ENCODE assay signal across 1 cellular context in genomic region chr11:119168471-119169271, GRCh38.
A peak's percentile ranks its signal among the peaks of the same experiment; 100 is the strongest.
TF ChIP-seq lines count a peak whose summit lies in the region.

Gene NLRX1 (plus strand): TSS chr11:119168725. CDS start chr11:119171404, 2,679 bp downstream.

TF ChIP-seq in HepG2, 621 proteins besides CTCF, POLR2A, EP300 and RAD21 (continued from another document and continues in another):
- TF ChIP-seq MAZ (IDR thresholded peaks at IDR 0.05; ENCODE audit: borderline replicate concordance, low read depth, low read length) (peak; percentile 30; the same call in 1 of the 2 replicates), MAZ (CRISPR knock-in tag; IDR thresholded peaks at IDR 0.05; ENCODE audit: low read depth) (peak; percentile 77), ISL2 (CRISPR knock-in tag; IDR thresholded peaks at IDR 0.05) (peak; percentile 3; the same call in 1 of the 2 replicates), PHF20 (CRISPR knock-in tag; IDR thresholded peaks at IDR 0.05) (peak; percentile 43; the same call in 1 of the 2 replicates), ZNF746 (CRISPR knock-in tag; IDR thresholded peaks at IDR 0.05) (0 out of 2 replicates have a peak, but pooled peaks have one; percentile 21), POGZ (CRISPR knock-in tag; IDR thresholded peaks at IDR 0.05) (peak; percentile 62; the same call in 1 of the 2 replicates), HNF4A (CRISPR knock-in tag; IDR thresholded peaks at IDR 0.05) (peak; percentile 14; the same call in 1 of the 2 replicates), ZNF331 (CRISPR knock-in tag; IDR thresholded peaks at IDR 0.05) (0 out of 2 replicates have a peak, but pooled peaks have one; percentile 11), HOXD1 (CRISPR knock-in tag; IDR thresholded peaks at IDR 0.05) (0 out of 2 replicates have a peak, but pooled peaks have one; percentile 30), ATF7 (IDR thresholded peaks at IDR 0.05) (peak; percentile 53; the same call in 1 of the 2 replicates), ATF7 (CRISPR knock-in tag; IDR thresholded peaks at IDR 0.05) (no peak), CBX1 (IDR thresholded peaks at IDR 0.05; ENCODE audit: low read depth) (peak; percentile 87), SYNCRIP (IDR thresholded peaks at IDR 0.05; ENCODE audit: insufficient read depth, low read depth, low read length) (no peak), ZMYM4 (CRISPR knock-in tag; IDR thresholded peaks at IDR 0.05) (peak; percentile 54), RARA (CRISPR knock-in tag; IDR thresholded peaks at IDR 0.05) (peak; percentile 42), ZNF264 (CRISPR knock-in tag; IDR thresholded peaks at IDR 0.05) (peak; percentile 58; the same call in 1 of the 2 replicates), ZHX1 (CRISPR knock-in tag; IDR thresholded peaks at IDR 0.05; ENCODE audit: low read depth) (0 out of 2 replicates have a peak, but pooled peaks have one; percentile 50), ZNF446 (CRISPR knock-in tag; IDR thresholded peaks at IDR 0.05) (peak; percentile 79; the same call in 1 of the 2 replicates), ATF6 (CRISPR knock-in tag; conservative IDR thresholded peaks at IDR 0.05) (peak; percentile 62; the same call in 1 of the 2 replicates), E2F1 (CRISPR knock-in tag; IDR thresholded peaks at IDR 0.05) (no peak; the same call in 1 of the 2 replicates), NFIC (IDR thresholded peaks at IDR 0.05; ENCODE audit: low read length) (no peak), MYC (CRISPR knock-in tag; IDR thresholded peaks at IDR 0.05; ENCODE audit: borderline replicate concordance) (peak; percentile 73), ZNF3 (CRISPR knock-in tag; IDR thresholded peaks at IDR 0.05) (peak; percentile 78; the same call in 1 of the 2 replicates), GLI4 (CRISPR knock-in tag; IDR thresholded peaks at IDR 0.05; ENCODE audit: borderline replicate concordance) (peak; percentile 53), ZNF570 (CRISPR knock-in tag; IDR thresholded peaks at IDR 0.05; ENCODE audit: borderline replicate concordance) (no peak), CAMTA2 (CRISPR knock-in tag; IDR thresholded peaks at IDR 0.05; ENCODE audit: borderline replicate concordance) (peak; percentile 57; the same call in 1 of the 2 replicates), TCF12 (IDR thresholded peaks at IDR 0.05) (no peak), TCF12 (CRISPR knock-in tag; IDR thresholded peaks at IDR 0.05) (0 out of 2 replicates have a peak, but pooled peaks have one; percentile 43), XRCC5 (optimal IDR thresholded peaks at IDR 0.05; ENCODE audit: low read length) (peak; percentile 59), CBX2 (IDR thresholded peaks at IDR 0.05; ENCODE audit: low read depth, low read length) (no peak), CBX2 (CRISPR knock-in tag; IDR thresholded peaks at IDR 0.05; ENCODE audit: low read depth) (peak; percentile 54; the same call in 1 of the 2 replicates), KLF6 (CRISPR knock-in tag; IDR thresholded peaks at IDR 0.05) (peak; percentile 64; the same call in 1 of the 2 replicates), ZNF232 (CRISPR knock-in tag; IDR thresholded peaks at IDR 0.05; ENCODE audit: borderline replicate concordance) (peak; percentile 39; the same call in 1 of the 2 replicates), PPARG (CRISPR knock-in tag; conservative IDR thresholded peaks at IDR 0.05) (peak; percentile 19; the same call in 1 of the 2 replicates), ZNF772 (CRISPR knock-in tag; IDR thresholded peaks at IDR 0.05) (peak; percentile 58; the same call in 1 of the 2 replicates), RFXANK (CRISPR knock-in tag; IDR thresholded peaks at IDR 0.05) (0 out of 2 replicates have a peak, but pooled peaks have one; percentile 30), TFAP4 (IDR thresholded peaks at IDR 0.05; ENCODE audit: borderline replicate concordance, low read depth) (0 out of 2 replicates have a peak, but pooled peaks have one; percentile 11), ZFP1 (CRISPR knock-in tag; IDR thresholded peaks at IDR 0.05) (0 out of 2 replicates have a peak, but pooled peaks have one; percentile 29), DR1 (CRISPR knock-in tag; IDR thresholded peaks at IDR 0.05) (no peak), ZNF704 (CRISPR knock-in tag; IDR thresholded peaks at IDR 0.05; ENCODE audit: borderline replicate concordance) (peak; percentile 62; the same call in 1 of the 2 replicates), GLMP (CRISPR knock-in tag; IDR thresholded peaks at IDR 0.05; ENCODE audit: borderline replicate concordance) (no peak), IRF9 (CRISPR knock-in tag; IDR thresholded peaks at IDR 0.05; ENCODE audit: borderline replicate concordance) (0 out of 2 replicates have a peak, but pooled peaks have one; percentile 42), HNRNPLL (IDR thresholded peaks at IDR 0.05; ENCODE audit: low read depth, low read length, poor library complexity, severe bottlenecking) (peak; percentile 62), PRMT3 (CRISPR knock-in tag; IDR thresholded peaks at IDR 0.05; ENCODE audit: borderline replicate concordance, low read depth) (0 out of 2 replicates have a peak, but pooled peaks have one; percentile 10), NCOA2 (CRISPR knock-in tag; IDR thresholded peaks at IDR 0.05) (peak; percentile 11; the same call in 1 of the 2 replicates), THRA (CRISPR knock-in tag; IDR thresholded peaks at IDR 0.05; ENCODE audit: borderline replicate concordance) (peak; percentile 62; the same call in 1 of the 2 replicates), ZSCAN25 (CRISPR knock-in tag; IDR thresholded peaks at IDR 0.05) (peak; percentile 25; the same call in 1 of the 2 replicates), MTF2 (CRISPR knock-in tag; IDR thresholded peaks at IDR 0.05; ENCODE audit: borderline replicate concordance) (peak; percentile 76; the same call in 1 of the 2 replicates), ZNF143 (CRISPR knock-in tag; IDR thresholded peaks at IDR 0.05) (peak; percentile 62), TEAD3 (CRISPR knock-in tag; optimal IDR thresholded peaks at IDR 0.05; ENCODE audit: borderline replicate concordance) (no peak), DNMT1 (CRISPR knock-in tag; IDR thresholded peaks at IDR 0.05) (peak; percentile 27; the same call in 1 of the 2 replicates), ZNF616 (CRISPR knock-in tag; IDR thresholded peaks at IDR 0.05; ENCODE audit: low read depth) (peak; percentile 40), CSRNP1 (CRISPR knock-in tag; IDR thresholded peaks at IDR 0.05) (no peak), MYNN (CRISPR knock-in tag; IDR thresholded peaks at IDR 0.05; ENCODE audit: low read depth) (no peak), HCFC1 (IDR thresholded peaks at IDR 0.05; ENCODE audit: low read depth, low read length) (no peak), ZNF160 (CRISPR knock-in tag; IDR thresholded peaks at IDR 0.05) (peak; percentile 34; the same call in 1 of the 2 replicates), MTA3 (CRISPR knock-in tag; IDR thresholded peaks at IDR 0.05) (no peak), FOXC1 (CRISPR knock-in tag; IDR thresholded peaks at IDR 0.05; ENCODE audit: borderline replicate concordance) (peak; percentile 42; the same call in 1 of the 2 replicates), ZFP41 (CRISPR knock-in tag; IDR thresholded peaks at IDR 0.05; ENCODE audit: borderline replicate concordance) (no peak), ZNF468 (CRISPR knock-in tag; IDR thresholded peaks at IDR 0.05) (no peak), POLR2G (IDR thresholded peaks at IDR 0.05; ENCODE audit: low read depth, low read length) (peak; percentile 87)
